ENCODE assay signal across 8 cellular contexts in the genomic region with DNA sequence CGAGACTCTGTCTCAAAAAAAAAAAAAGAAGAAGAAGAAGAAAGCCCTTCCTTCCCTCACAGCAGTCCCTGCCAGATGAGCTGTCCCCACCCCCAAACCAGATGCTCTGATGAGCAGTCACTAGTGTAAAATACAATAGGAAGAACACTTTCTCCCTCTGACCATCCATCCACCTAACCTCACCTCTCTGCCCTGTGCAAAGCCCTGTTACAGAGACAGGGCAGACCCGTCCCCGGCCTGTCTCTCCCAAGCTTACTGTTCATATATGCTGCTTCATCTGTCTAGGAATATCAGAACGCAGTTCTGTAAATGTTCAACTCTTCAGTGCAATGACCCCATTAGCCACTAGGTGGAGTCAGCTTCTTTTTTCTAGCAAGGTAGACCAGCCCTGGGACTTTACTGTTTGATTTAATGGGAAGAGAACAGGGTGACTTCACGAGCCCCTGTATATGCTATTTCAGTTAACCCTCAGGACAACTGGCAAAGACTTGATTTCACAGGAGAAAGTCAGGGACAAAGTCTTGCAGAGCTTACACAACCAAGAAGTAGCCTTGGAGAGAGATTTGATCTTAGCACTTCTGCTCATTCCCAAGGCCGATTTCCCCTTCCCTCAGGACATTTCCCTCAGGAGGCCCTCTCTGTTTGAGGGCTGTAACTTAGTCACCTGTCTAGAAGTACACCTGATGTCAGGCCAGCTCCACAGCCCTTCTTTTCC. TPM values are rescaled to one million over a fixed set of nuclear protein-coding genes. Genes with fewer than 3 reads are reported as not detected.
DNase-seq lines count a peak whose midpoint lies in the region; ATAC-seq and TF ChIP-seq lines count a peak whose summit lies in the region.

No MANE protein-coding gene starts in this region.

- no peaks in the 10 kb centered on the region for H3K27me3 ChIP-seq in left lung

- H3K4me1 ChIP-seq in left lung, result no peaks in the 10 kb centered on the region

- H3K27ac ChIP-seq in left lung, result no peak overlapping the region

- intact Hi-C loops in left lung (cut with DNase I), result no loop called here

- peaks cover 0 to 1% of the 10 kb centered on the region in 2 donors for H3K36me3 ChIP-seq in left lung

- peak; percentile 79 for ATAC-seq in HG03095 (IDR thresholded peaks at IDR 0.05; ENCODE audit: unreplicated experiment)
- peak; percentile 64 to 79 for ATAC-seq in activated CD4-positive, CD25-positive, alpha-beta regulatory T cell treated with anti-CD3 and anti-CD28 coated beads, Interleukin-2, amount 50 U/mL, for 24 hours
- peak; percentile 94 for ATAC-seq in left lung
- no peak for ATAC-seq in HG02973 (IDR thresholded peaks at IDR 0.05; ENCODE audit: unreplicated experiment)

- DNase-seq in NCI-H446 (lab: John Stamatoyannopoulos, UW) (peak; percentile 84 to 87), cerebellum (ENCODE audit: low spot score) (peak; percentile 69), left lung (no peak)
- peak in 2 of 3 donors; percentile 10 to 34 for DNase-seq in stimulated activated CD4-positive, alpha-beta T cell treated with anti-CD3 and anti-CD28 coated beads, TNF-alpha, amount 100 ng/mL, for 1 hour (ENCODE audit: low read depth in 3 of 3, low spot score in 1 of 3)

- H3K4me3 ChIP-seq in left lung, result no peak overlapping the region

- no peaks in the 10 kb centered on the region for H3K9me3 ChIP-seq in left lung

- peak; percentile 89 for TF ChIP-seq CTCF in GM12873 (IDR thresholded peaks at IDR 0.05; ENCODE audit: insufficient read depth, low read depth, low read length, missing control alignments)
- peak; percentile 85 to 91 for TF ChIP-seq CTCF in left lung (IDR thresholded peaks at IDR 0.05)

RNA-seq across cellular contexts. Expression of a gene that starts 14.9 kb away (rescaled TPM):
- total RNA-seq in cerebellum, result 4.5 TPM
- 10 to 100 TPM; 14.8 to 99.9 TPM for total RNA-seq in left lung

RNA-seq across cellular contexts. Expression of a gene that starts 49.3 kb away (rescaled TPM):
- total RNA-seq in cerebellum, result 36.1 TPM
- 10 to 100 TPM; 13.1 TPM for total RNA-seq in left lung

Comparison
In these comparisons a context has a peak if more than half of its experiments do, and no peak if none do; other contexts are left out.
1. DNase-seq: peak in NCI-H446 (2 of 2), cerebellum (single experiment) and stimulated activated CD4-positive, alpha-beta T cell treated with anti-CD3 and anti-CD28 coated beads, TNF-alpha, amount 100 ng/mL, for 1 hour (2 of 3); none in left lung (0 of 2).